In the genomic region with DNA sequence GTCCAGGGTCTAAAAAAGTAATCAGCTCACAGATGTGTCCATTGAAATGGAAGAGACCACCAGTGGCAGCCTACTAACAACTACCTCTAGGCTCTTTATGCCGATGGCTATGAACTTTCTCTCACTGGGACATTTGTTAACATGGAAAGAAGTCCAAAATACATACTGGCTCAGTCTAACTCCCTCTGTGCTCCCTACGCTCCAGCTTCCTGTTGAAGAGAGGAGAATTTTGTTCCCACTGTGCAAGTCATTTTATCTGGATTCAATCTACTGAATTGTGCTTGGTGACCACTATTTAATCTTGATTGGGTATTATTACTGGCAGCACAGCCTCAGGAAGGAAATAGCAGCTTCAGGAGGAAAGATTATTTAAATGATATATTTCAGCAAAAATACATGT, we compare ENCODE assay signal across 32 cellular contexts.
"Had no signal": no experiment of that assay in that cellular context is flagged by ENCODE, and none has a peak within 500 bp of the region (broad histone marks: within the 10 kb centered on the region; RNA-seq: fewer than 3 reads in every experiment).

No MANE protein-coding gene starts in this region.

- H3K9me3 Mint-ChIP-seq: activated B cell treated with CpG ODN at 0.5 μM for 24 hours; activated CD4-positive, alpha-beta memory T cell treated with anti-CD3 and anti-CD28 coated beads for 36 hours; activated CD4-positive, alpha-beta T cell treated with anti-CD3 and anti-CD28 coated beads, Interleukin-2, amount 10 ng/mL, durations not matched to agents 24 days and 14 days; activated CD8-positive, alpha-beta T cell treated with anti-CD3 and anti-CD28 coated beads for 36 hours; activated naive CD4-positive, alpha-beta T cell treated with anti-CD3 and anti-CD28 coated beads for 36 hours; activated naive CD4-positive, alpha-beta T cell treated with anti-CD3 and anti-CD28 coated beads, Interleukin-2, amount 50 U/mL, for 72 hours; activated naive CD8-positive, alpha-beta T cell treated with anti-CD3 and anti-CD28 coated beads for 36 hours; activated T-cell treated with anti-CD3 and anti-CD28 coated beads, Interleukin-2, amount 50 U/mL, for 4 hours; activated T-cell treated with anti-CD3 and anti-CD28 coated beads, Interleukin-2, amount 50 U/mL, for 72 hours; activated T-helper 1 cell treated with anti-CD3 and anti-CD28 coated beads, Interleukin-12 subunit alpha, Interleukin-12 subunit beta, Interleukin-2, Interleukin-4 antibody, amounts not matched to agents 30 ng/mL and 10 ng/mL and 1 ng/mL, durations not matched to agents 14 hours and 24 hours and 36 hours; activated T-helper 17 cell treated with anti-CD3 and anti-CD28 coated beads, Interleukin-2, amount 50 U/mL, for 72 hours; central memory CD8-positive, alpha-beta T cell had no signal

- H3K4me1 Mint-ChIP-seq: activated B cell treated with CpG ODN at 0.5 μM for 24 hours; activated CD4-positive, alpha-beta T cell treated with anti-CD3 and anti-CD28 coated beads, Interleukin-2, amount 10 ng/mL, durations not matched to agents 24 days and 14 days; activated naive CD8-positive, alpha-beta T cell treated with anti-CD3 and anti-CD28 coated beads for 36 hours; activated T-helper 17 cell treated with anti-CD3 and anti-CD28 coated beads, Interleukin-2, amount 50 U/mL, for 72 hours; central memory CD8-positive, alpha-beta T cell; T-helper 17 cell had no signal

- H3K4me3 Mint-ChIP-seq: activated B cell treated with CpG ODN at 0.5 μM for 24 hours; activated CD4-positive, alpha-beta memory T cell treated with anti-CD3 and anti-CD28 coated beads for 36 hours; activated CD4-positive, alpha-beta T cell treated with anti-CD3 and anti-CD28 coated beads, Interleukin-2, amount 10 ng/mL, durations not matched to agents 24 days and 14 days; activated CD8-positive, alpha-beta T cell treated with anti-CD3 and anti-CD28 coated beads for 36 hours; activated naive CD4-positive, alpha-beta T cell treated with anti-CD3 and anti-CD28 coated beads for 36 hours; activated naive CD8-positive, alpha-beta T cell treated with anti-CD3 and anti-CD28 coated beads for 36 hours; activated T-cell treated with anti-CD3 and anti-CD28 coated beads, Interleukin-2, amount 50 U/mL, for 4 hours; activated T-cell treated with anti-CD3 and anti-CD28 coated beads, Interleukin-2, amount 50 U/mL, for 72 hours; activated T-helper 1 cell treated with anti-CD3 and anti-CD28 coated beads, Interleukin-12 subunit alpha, Interleukin-12 subunit beta, Interleukin-2, Interleukin-4 antibody, amounts not matched to agents 30 ng/mL and 10 ng/mL and 1 ng/mL, durations not matched to agents 14 hours and 24 hours and 36 hours; activated T-helper 17 cell treated with anti-CD3 and anti-CD28 coated beads, Interleukin-2, amount 50 U/mL, for 72 hours; central memory CD8-positive, alpha-beta T cell; T-helper 17 cell had no signal

- H3K27me3 Mint-ChIP-seq: activated B cell treated with CpG ODN at 0.5 μM for 24 hours; activated CD4-positive, alpha-beta memory T cell treated with anti-CD3 and anti-CD28 coated beads for 36 hours; activated CD4-positive, alpha-beta T cell treated with anti-CD3 and anti-CD28 coated beads, Interleukin-2, amount 10 ng/mL, durations not matched to agents 24 days and 14 days; activated naive CD8-positive, alpha-beta T cell treated with anti-CD3 and anti-CD28 coated beads for 36 hours; activated T-helper 17 cell treated with anti-CD3 and anti-CD28 coated beads, Interleukin-2, amount 50 U/mL, for 72 hours; central memory CD8-positive, alpha-beta T cell had no signal

- H3K27me3 ChIP-seq: adrenal gland, body of pancreas, brain microvascular endothelial cell, breast epithelium had no signal

- DNase-seq: activated B cell treated with CpG ODN at 0.5 μM for 24 hours; activated CD4-positive, alpha-beta memory T cell treated with anti-CD3 and anti-CD28 coated beads for 36 hours; activated CD4-positive, alpha-beta T cell treated with anti-CD3 and anti-CD28 coated beads for 4 hours; activated CD4-positive, alpha-beta T cell treated with anti-CD3 and anti-CD28 coated beads, Interleukin-2, amount 10 ng/mL, durations not matched to agents 24 days and 14 days; activated CD4-positive, alpha-beta T cell treated with anti-CD3 and anti-CD28 coated beads, Interleukin-2, amount 50 U/mL, for 1 hour; activated CD4-positive, alpha-beta T cell treated with anti-CD3 and anti-CD28 coated beads, Interleukin-2, amount 50 U/mL, for 4 hours; activated CD4-positive, CD25-positive, alpha-beta regulatory T cell treated with anti-CD3 and anti-CD28 coated beads, Interleukin-2, amount 50 U/mL, for 72 hours; activated CD8-positive, alpha-beta memory T cell treated with anti-CD3 and anti-CD28 coated beads, Interleukin-2, amount 50 U/mL, for 4 hours; activated CD8-positive, alpha-beta T cell treated with anti-CD3 and anti-CD28 coated beads for 36 hours; activated effector memory CD4-positive, alpha-beta T cell treated with anti-CD3 and anti-CD28 coated beads, Interleukin-2, amount 50 U/mL, for 16 hours; activated gamma-delta T cell treated with Interleukin-2 at 50 U/mL for 16 hours; activated naive CD4-positive, alpha-beta T cell; activated naive CD4-positive, alpha-beta T cell treated with anti-CD3 and anti-CD28 coated beads for 36 hours; activated naive CD4-positive, alpha-beta T cell treated with anti-CD3 and anti-CD28 coated beads, Interleukin-2, amount 50 U/mL, for 16 hours; activated naive CD8-positive, alpha-beta T cell treated with anti-CD3 and anti-CD28 coated beads for 36 hours; activated T-cell treated with anti-CD3 and anti-CD28 coated beads for 4 hours; activated T-cell treated with anti-CD3 and anti-CD28 coated beads, Interleukin-2, amount 50 U/mL, for 1 hour; activated T-cell treated with anti-CD3 and anti-CD28 coated beads, Interleukin-2, amount 50 U/mL, for 4 hours; activated T-cell treated with anti-CD3 and anti-CD28 coated beads, Interleukin-2, amount 50 U/mL, for 72 hours; adrenal gland; amniotic stem cell; aorta; body of pancreas; brain microvascular endothelial cell; caudate nucleus; cerebellar nuclear complex; T-helper 17 cell had no signal

- H3K27ac ChIP-seq: body of pancreas, brain microvascular endothelial cell, breast epithelium had no signal

- H3K4me3 ChIP-seq: adrenal gland, body of pancreas, breast epithelium had no signal

- H3K9me3 ChIP-seq: adrenal gland, body of pancreas, breast epithelium had no signal

- H3K27ac Mint-ChIP-seq: activated B cell treated with CpG ODN at 0.5 μM for 24 hours; activated CD4-positive, alpha-beta memory T cell treated with anti-CD3 and anti-CD28 coated beads for 36 hours; activated CD4-positive, alpha-beta T cell treated with anti-CD3 and anti-CD28 coated beads, Interleukin-2, amount 10 ng/mL, durations not matched to agents 24 days and 14 days; activated CD8-positive, alpha-beta T cell treated with anti-CD3 and anti-CD28 coated beads for 36 hours; activated naive CD4-positive, alpha-beta T cell treated with anti-CD3 and anti-CD28 coated beads for 36 hours; activated naive CD4-positive, alpha-beta T cell treated with anti-CD3 and anti-CD28 coated beads, Interleukin-2, amount 50 U/mL, for 72 hours; activated naive CD8-positive, alpha-beta T cell treated with anti-CD3 and anti-CD28 coated beads for 36 hours; activated T-cell treated with anti-CD3 and anti-CD28 coated beads, Interleukin-2, amount 50 U/mL, for 72 hours; activated T-helper 1 cell treated with anti-CD3 and anti-CD28 coated beads, Interleukin-12 subunit alpha, Interleukin-12 subunit beta, Interleukin-2, Interleukin-4 antibody, amounts not matched to agents 30 ng/mL and 10 ng/mL and 1 ng/mL, durations not matched to agents 14 hours and 24 hours and 36 hours; activated T-helper 17 cell treated with anti-CD3 and anti-CD28 coated beads, Interleukin-2, amount 50 U/mL, for 72 hours; T-helper 17 cell had no signal

- H3K4me1 ChIP-seq: adrenal gland, body of pancreas, breast epithelium had no signal

- H3K36me3 ChIP-seq: adrenal gland, brain microvascular endothelial cell, breast epithelium had no signal

- ATAC-seq: activated CD8-positive, alpha-beta T cell treated with anti-CD3 and anti-CD28 coated beads for 36 hours; activated naive CD4-positive, alpha-beta T cell treated with anti-CD3 and anti-CD28 coated beads, Interleukin-2, amount 50 U/mL, for 72 hours; activated T-cell treated with anti-CD3 and anti-CD28 coated beads, Interleukin-2, amount 50 U/mL, for 4 hours; activated T-cell treated with anti-CD3 and anti-CD28 coated beads, Interleukin-2, amount 50 U/mL, for 72 hours; activated T-helper 17 cell treated with anti-CD3 and anti-CD28 coated beads, Interleukin-2, amount 50 U/mL, for 72 hours; body of pancreas; T-helper 17 cell had no signal

- H3K36me3 Mint-ChIP-seq: activated CD4-positive, alpha-beta memory T cell treated with anti-CD3 and anti-CD28 coated beads for 36 hours; activated naive CD4-positive, alpha-beta T cell treated with anti-CD3 and anti-CD28 coated beads, Interleukin-2, amount 50 U/mL, for 72 hours; activated naive CD8-positive, alpha-beta T cell treated with anti-CD3 and anti-CD28 coated beads for 36 hours had no signal
